19 cellular contexts compared by ENCODE assay signal in the genomic region with DNA sequence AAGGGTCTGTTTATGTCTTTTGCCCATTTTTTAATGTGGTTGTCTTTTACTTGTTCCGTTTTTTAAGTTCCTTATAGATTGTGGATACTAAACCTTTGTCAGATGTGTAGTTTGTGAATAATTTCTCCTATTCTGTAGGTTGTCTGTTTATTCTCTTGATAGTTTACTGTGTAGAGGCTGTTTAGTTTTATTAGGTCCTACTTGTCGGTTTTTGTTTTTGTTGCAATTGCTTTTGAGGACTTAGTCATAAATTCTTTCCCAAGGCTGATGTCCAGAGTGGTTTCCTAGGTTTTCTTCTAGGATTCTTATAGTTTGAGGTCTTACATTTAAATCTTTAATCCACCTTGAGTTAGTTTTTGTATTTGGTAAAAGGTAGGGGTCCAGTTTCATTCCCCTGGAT. TPM values are rescaled to one million over a fixed set of nuclear protein-coding genes. Genes with fewer than 3 reads are reported as not detected.
DNase-seq lines count a peak whose midpoint lies in the region; TF ChIP-seq lines count a peak whose summit lies in the region.
"Had no signal": no experiment of that assay in that cellular context is flagged by ENCODE, and none has a peak within 500 bp of the region (broad histone marks: within the 10 kb centered on the region; RNA-seq: fewer than 3 reads in every experiment).

No MANE protein-coding gene starts in this region.

- CTCF ChIA-PET in HEK293T (lab: Yijun Ruan, JAX) = no interaction called here

- TF ChIP-seq POLR2A in lower leg skin (IDR thresholded peaks at IDR 0.05) = no peak

- H3K79me2 ChIP-seq in osteoblast (ENCODE audit: insufficient read depth, low read length) = peaks cover 53% of the 10 kb centered on the region

- POLR2A ChIA-PET in HEK293T (lab: Yijun Ruan, JAX) = no interaction called here

- H3K9me3 ChIP-seq in osteoblast (ENCODE audit: low read depth, low read length) = no peaks in the 10 kb centered on the region
- H3K9me3 ChIP-seq: HAP-1 had no signal

- H3K4me1 ChIP-seq in osteoblast (ENCODE audit: insufficient read depth, low read length) = no peaks in the 10 kb centered on the region

- H3K27ac ChIP-seq in osteoblast (ENCODE audit: low read depth, low read length) = no peak overlapping the region

- intact Hi-C loops in lower leg skin (cut with DNase I; ENCODE audit: low total_unique reads) = no loop called here

- H3K36me3 ChIP-seq in osteoblast (ENCODE audit: insufficient read depth, low read length) = peaks cover 2% of the 10 kb centered on the region

- peaks cover 23% of the 10 kb centered on the region for H4K20me1 ChIP-seq in osteoblast (ENCODE audit: insufficient read depth, low read length)

- WGBS in lower leg skin, 2 donors = 90 to 94% methylated on average over 2 of the region's 2 CpGs

- H3K27me3 ChIP-seq in osteoblast (ENCODE audit: insufficient read depth, low read length) = no peaks in the 10 kb centered on the region

- H2AFZ ChIP-seq in osteoblast (ENCODE audit: low read length) = no peak overlapping the region

- TF ChIP-seq CTCF in osteoblast (IDR thresholded peaks at IDR 0.05; ENCODE audit: extremely low read depth, low read depth, low read length) (no peak), lower leg skin (IDR thresholded peaks at IDR 0.05) (no peak)

- H3K4me3 ChIP-seq in osteoblast (ENCODE audit: insufficient read depth, low read length) = no peak overlapping the region
- H3K4me3 ChIP-seq in lower leg skin (ENCODE audit: low read depth, poor library complexity, severe bottlenecking) = no peak overlapping the region
- H3K4me3 ChIP-seq: GM12878, HAP-1 had no signal

- no peak overlapping the region for H3K4me2 ChIP-seq in osteoblast (ENCODE audit: insufficient read depth, low read length)

- DNase-seq in HEK293T (ENCODE audit: extremely low spot score) (no peak), M059J (ENCODE audit: low read depth) (peak; percentile 26), iris pigment epithelial cell (ENCODE audit: low read depth) (peak; percentile 15), osteoblast (ENCODE audit: insufficient read length, low spot score, missing footprints) (peak; percentile 35), lower leg skin (ENCODE audit: low spot score in 2 of 2) (no peak), T1000 (lab: John Stamatoyannopoulos, UW) (no peak), NCI-H748 (lab: John Stamatoyannopoulos, UW; ENCODE audit: unreplicated experiment) (no peak)
- no peak for DNase-seq in stimulated activated CD4-positive, alpha-beta T cell treated with anti-CD3 and anti-CD28 coated beads, Interleukin-2, amount 100 ng/mL, for 24 hours
- DNase-seq: C1 segment of cervical spinal cord; Calu3; CD4-positive, alpha-beta memory T cell; COR-L47; DMS53; DMS79 treated with DMSO at 0.1 percent for 48 hours; GDM1; GOT3 had no signal

TF ChIP-seq in HEK293T, 16 proteins besides CTCF, POLR2A, EP300 and RAD21:
- TF ChIP-seq ZNF384 (IDR thresholded peaks at IDR 0.05) (no peak), FOXK2 (IDR thresholded peaks at IDR 0.05) (no peak)
- TF ChIP-seq, protein P1, sequence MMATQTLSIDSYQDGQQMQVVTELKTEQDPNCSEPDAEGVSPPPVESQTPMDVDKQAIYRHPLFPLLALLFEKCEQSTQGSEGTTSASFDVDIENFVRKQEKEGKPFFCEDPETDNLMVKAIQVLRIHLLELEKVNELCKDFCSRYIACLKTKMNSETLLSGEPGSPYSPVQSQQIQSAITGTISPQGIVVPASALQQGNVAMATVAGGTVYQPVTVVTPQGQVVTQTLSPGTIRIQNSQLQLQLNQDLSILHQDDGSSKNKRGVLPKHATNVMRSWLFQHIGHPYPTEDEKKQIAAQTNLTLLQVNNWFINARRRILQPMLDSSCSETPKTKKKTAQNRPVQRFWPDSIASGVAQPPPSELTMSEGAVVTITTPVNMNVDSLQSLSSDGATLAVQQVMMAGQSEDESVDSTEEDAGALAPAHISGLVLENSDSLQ (IDR thresholded peaks at IDR 0.05) = 0 out of 2 replicates have a peak, but pooled peaks have one; percentile 1

RNA-seq across cellular contexts. Expression of a gene that starts 33.9 kb away (rescaled TPM):
- 87.5 and 108 TPM in 2 replicates for total RNA-seq in M059J (2014; rRNA removed; shearing (Covaris generic))
- total RNA-seq in osteoblast = 131 and 163 TPM in 2 replicates
- 10 to 100 TPM; 33.1 to 68.2 (median 49.0) TPM for total RNA-seq in lower leg skin

RNA-seq across cellular contexts. Expression of a gene that starts 34.3 kb away (rescaled TPM):
- total RNA-seq in M059J (2014; rRNA removed; shearing (Covaris generic)) = 144 and 203 TPM in 2 replicates
- total RNA-seq in osteoblast (71.9 and 75.3 TPM in 2 replicates), lower leg skin (10 to 100 TPM; 36.3 to 61.0 (median 42.5) TPM)

RNA-seq across cellular contexts. Expression of a gene that starts 52.2 kb away (rescaled TPM):
- not detected in 2 replicates for total RNA-seq in M059J (2014; rRNA removed; shearing (Covaris generic))
- under 0.01 TPM in 2 replicates for total RNA-seq in osteoblast
- total RNA-seq in lower leg skin = 1 to 10 TPM in 3 of 4 donors, under 1 TPM in 1; 0.13 to 2.4 (median 1.8) TPM
- total RNA-seq: A172 had no signal

Comparison
In these comparisons a context has a peak if more than half of its experiments do, and no peak if none do; other contexts are left out.
1. DNase-seq: peak in M059J (single experiment), iris pigment epithelial cell (single experiment) and osteoblast (single experiment); none in HEK293T (single experiment), lower leg skin (0 of 2), T1000 (single experiment), stimulated activated CD4-positive, alpha-beta T cell treated with anti-CD3 and anti-CD28 coated beads, Interleukin-2, amount 100 ng/mL, for 24 hours (0 of 2) and NCI-H748 (single experiment).